ENCODE assay signal across 15 cellular contexts in the genomic region with DNA sequence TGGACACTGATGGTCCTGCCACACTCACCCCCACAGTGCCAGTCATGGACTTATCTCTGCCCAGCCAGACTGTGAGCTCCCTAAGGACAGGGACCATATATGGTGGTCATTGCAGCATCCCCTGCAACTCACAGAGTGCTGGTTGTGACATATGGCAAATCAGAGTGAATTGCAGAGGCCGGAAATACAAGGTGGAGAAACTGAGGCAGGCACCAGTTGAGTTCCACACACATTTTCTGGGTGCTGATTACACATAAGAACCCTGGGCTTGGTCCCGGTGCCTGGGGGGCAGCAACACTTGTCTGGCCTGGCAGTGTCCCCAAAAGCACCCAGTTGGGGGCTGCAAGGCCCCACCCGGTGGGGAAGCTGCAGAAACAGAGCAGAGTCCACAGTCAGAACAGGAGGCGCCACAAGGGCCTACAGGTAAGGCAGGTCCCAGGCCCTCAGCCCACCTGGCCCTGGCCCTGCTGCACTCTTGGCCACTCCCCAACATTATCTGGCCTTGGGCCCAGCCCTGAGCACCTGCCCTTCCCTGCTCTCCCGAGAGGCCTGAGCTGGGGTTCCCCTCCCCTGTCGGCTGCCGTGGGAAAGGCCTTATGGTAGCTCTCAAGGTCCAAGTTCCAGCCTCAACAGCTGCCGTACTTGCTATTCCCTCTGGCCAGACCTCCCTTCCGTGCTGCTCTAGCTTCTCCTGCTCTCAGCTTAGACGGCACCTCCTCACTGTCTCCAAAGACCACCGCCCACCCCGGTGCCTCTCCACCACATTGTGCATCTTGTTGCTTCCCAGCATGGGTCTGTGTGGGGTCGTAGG.
DNase-seq lines count a peak whose midpoint lies in the region; ATAC-seq and TF ChIP-seq lines count a peak whose summit lies in the region.
"Had no signal": no experiment of that assay in that cellular context is flagged by ENCODE, and none has a peak within 500 bp of the region (broad histone marks: within the 10 kb centered on the region; RNA-seq: fewer than 3 reads in every experiment).

No MANE protein-coding gene starts in this region.

- ATAC-seq in activated T-cell treated with anti-CD3 and anti-CD28 coated beads, Interleukin-2, amount 50 U/mL, for 4 hours: no peak
- ATAC-seq: activated naive CD8-positive, alpha-beta T cell treated with anti-CD3 and anti-CD28 coated beads, Interleukin-2, amount 50 U/mL, for 24 hours; stimulated activated naive CD8-positive, alpha-beta T cell treated with anti-CD3 and anti-CD28 coated beads, Interleukin-15, Interleukin-2, amounts not matched to agents 100 U/mL and 50 U/mL, for 24 hours had no signal

- H3K4me1 Mint-ChIP-seq in glutamatergic neuron (ENCODE audit: low read depth, unreplicated experiment): peaks cover 6% of the 10 kb centered on the region
- H3K4me1 Mint-ChIP-seq in activated T-cell treated with anti-CD3 and anti-CD28 coated beads, Interleukin-2, amount 50 U/mL, for 4 hours (ENCODE audit: low read depth): peaks cover 8% of the 10 kb centered on the region

- whole genome bisulfite sequencing in prostate gland: 46% methylated on average over 12 of the region's 13 CpGs
- 63 to 82% (median 75%) methylated on average over 10 to 13 of the region's 13 CpGs for WGBS in spleen, 5 donors
- WGBS in adrenal gland, 4 donors: 64 to 86% (median 78%) methylated on average over 6 to 13 of the region's 13 CpGs

- H3K4me3 ChIP-seq in prostate gland (no peak overlapping the region), spleen (no peak overlapping the region), adrenal gland (no peak overlapping the region)
- H3K4me3 ChIP-seq: ovary had no signal

- peaks cover 2% of the 10 kb centered on the region for H3K9me3 Mint-ChIP-seq in glutamatergic neuron (ENCODE audit: unreplicated experiment)
- no peaks in the 10 kb centered on the region for H3K9me3 Mint-ChIP-seq in activated T-cell treated with anti-CD3 and anti-CD28 coated beads, Interleukin-2, amount 50 U/mL, for 4 hours
- H3K9me3 Mint-ChIP-seq: activated naive CD8-positive, alpha-beta T cell treated with anti-CD3 and anti-CD28 coated beads, Interleukin-2, amount 50 U/mL, for 24 hours; CD8-positive, alpha-beta memory T cell had no signal

- H3K27ac Mint-ChIP-seq in glutamatergic neuron (ENCODE audit: unreplicated experiment): peak overlapping the region; percentile 9
- H3K27ac Mint-ChIP-seq: activated naive CD8-positive, alpha-beta T cell treated with anti-CD3 and anti-CD28 coated beads, Interleukin-2, amount 50 U/mL, for 24 hours had no signal

- DNase-seq in DMS79 treated with DMSO at 0.1 percent for 48 hours (lab: John Stamatoyannopoulos, UW) (peak; percentile 90), NCI-H2171 treated with DMSO at 0.1 percent for 48 hours (lab: John Stamatoyannopoulos, UW) (peak; percentile 76), glutamatergic neuron (peak; percentile 47), prostate gland (ENCODE audit: low spot score) (peak; percentile 49), spleen (no peak), adrenal gland (no peak), COR-L47 (lab: John Stamatoyannopoulos, UW) (no peak)
- DNase-seq in activated T-cell treated with anti-CD3 and anti-CD28 coated beads, Interleukin-2, amount 50 U/mL, for 4 hours: no peak
- DNase-seq: activated naive CD8-positive, alpha-beta T cell treated with anti-CD3 and anti-CD28 coated beads, Interleukin-2, amount 50 U/mL, for 24 hours; CD8-positive, alpha-beta memory T cell; cortex of kidney; NCI-H187 treated with DMSO at 0.1 percent for 48 hours; stimulated activated CD4-positive, alpha-beta T cell treated with anti-CD3 and anti-CD28 coated beads, Interleukin-2, amount 100 ng/mL, for 24 hours; stimulated activated naive CD8-positive, alpha-beta T cell treated with anti-CD3 and anti-CD28 coated beads, Interleukin-15, Interleukin-2, amounts not matched to agents 100 U/mL and 50 U/mL, for 24 hours had no signal

- H3K4me3 Mint-ChIP-seq in glutamatergic neuron (ENCODE audit: unreplicated experiment): no peak overlapping the region
- H3K4me3 Mint-ChIP-seq in activated T-cell treated with anti-CD3 and anti-CD28 coated beads, Interleukin-2, amount 50 U/mL, for 4 hours: no peak overlapping the region
- H3K4me3 Mint-ChIP-seq: activated naive CD8-positive, alpha-beta T cell treated with anti-CD3 and anti-CD28 coated beads, Interleukin-2, amount 50 U/mL, for 24 hours had no signal

- no peaks in the 10 kb centered on the region for H3K36me3 ChIP-seq in prostate gland
- H3K36me3 ChIP-seq in spleen: no peaks in the 10 kb centered on the region
- no peaks in the 10 kb centered on the region for H3K36me3 ChIP-seq in adrenal gland (replicated peaks in 1 of 2)
- H3K36me3 ChIP-seq: ovary had no signal

- intact Hi-C loops in prostate gland (cut with DNase I): no loop called here
- intact Hi-C loops in spleen (cut with DNase I; ENCODE audit: low total_unique reads): no loop called here
- intact Hi-C loops in adrenal gland (cut with DNase I): loop anchor here (10.0 kb wide), 1 partner anchor 55 kb away; no protein-coding TSS in a partner anchor

- no peak for TF ChIP-seq CTCF in glutamatergic neuron (IDR thresholded peaks at IDR 0.05; ENCODE audit: partially characterized antibody, unreplicated experiment)
- peak in 1 of 4 experiments; percentile 32 for TF ChIP-seq CTCF in prostate gland (IDR thresholded peaks at IDR 0.05)
- TF ChIP-seq CTCF in spleen (IDR thresholded peaks at IDR 0.05 in 8 of 11, conservative IDR thresholded peaks at IDR 0.05 in 3 of 11): no peak
- no peak for TF ChIP-seq CTCF in adrenal gland (IDR thresholded peaks at IDR 0.05)

- H3K27me3 ChIP-seq in prostate gland (replicated peaks; ENCODE audit: insufficient read depth) (no peaks in the 10 kb centered on the region), spleen (replicated peaks in 1 of 7) (peaks cover 0 to 6% (median 0%) of the 10 kb centered on the region in 7 donors), adrenal gland (no peaks in the 10 kb centered on the region)
- H3K27me3 ChIP-seq: ovary had no signal

- TF ChIP-seq POLR2A in prostate gland (IDR thresholded peaks at IDR 0.05) (no peak), spleen (IDR thresholded peaks at IDR 0.05) (no peak), adrenal gland (IDR thresholded peaks at IDR 0.05) (no peak)

- H3K27me3 Mint-ChIP-seq in glutamatergic neuron (ENCODE audit: unreplicated experiment): peaks cover 8% of the 10 kb centered on the region
- no peaks in the 10 kb centered on the region for H3K27me3 Mint-ChIP-seq in activated T-cell treated with anti-CD3 and anti-CD28 coated beads, Interleukin-2, amount 50 U/mL, for 4 hours (ENCODE audit: low read depth)

- H3K27ac ChIP-seq in prostate gland (no peak overlapping the region), spleen (no peak overlapping the region), adrenal gland (no peak overlapping the region)
- H3K27ac ChIP-seq: ovary had no signal

- H3K36me3 Mint-ChIP-seq in glutamatergic neuron (ENCODE audit: unreplicated experiment): no peaks in the 10 kb centered on the region
- no peaks in the 10 kb centered on the region for H3K36me3 Mint-ChIP-seq in activated T-cell treated with anti-CD3 and anti-CD28 coated beads, Interleukin-2, amount 50 U/mL, for 4 hours (ENCODE audit: insufficient read depth)
- H3K36me3 Mint-ChIP-seq: CD8-positive, alpha-beta memory T cell had no signal

- H3K9me3 ChIP-seq in prostate gland (no peaks in the 10 kb centered on the region), spleen (peaks cover 0 to 5% (median 0%) of the 10 kb centered on the region in 8 donors), adrenal gland (replicated peaks in 1 of 3) (no peaks in the 10 kb centered on the region)
- H3K9me3 ChIP-seq: ovary had no signal

- H3K4me1 ChIP-seq in prostate gland (replicated peaks): no peaks in the 10 kb centered on the region
- peaks cover 0 to 15% (median 10%) of the 10 kb centered on the region in 6 donors for H3K4me1 ChIP-seq in spleen
- H3K4me1 ChIP-seq in adrenal gland (replicated peaks in 1 of 2): peaks cover 0 to 6% of the 10 kb centered on the region in 2 donors

Comparison
In these comparisons a context has a peak if more than half of its experiments do, and no peak if none do; other contexts are left out.
1. DNase-seq: peak in DMS79 treated with DMSO at 0.1 percent for 48 hours (single experiment), NCI-H2171 treated with DMSO at 0.1 percent for 48 hours (single experiment), glutamatergic neuron (single experiment) and prostate gland (single experiment); none in spleen (single experiment), adrenal gland (0 of 7), activated T-cell treated with anti-CD3 and anti-CD28 coated beads, Interleukin-2, amount 50 U/mL, for 4 hours (single experiment) and COR-L47 (single experiment).
2. intact Hi-C loops: an anchor here in adrenal gland (10.0 kb wide); none called in prostate gland and spleen.